Comparison of ENCODE assay signal across 8 cellular contexts in genomic region chr2:43426305-43427031, GRCh38.
DNase-seq lines count a peak whose midpoint lies in the region; ATAC-seq and TF ChIP-seq lines count a peak whose summit lies in the region.

No MANE protein-coding gene starts in this region.

- POLR2A ChIA-PET in activated B cell treated with CpG ODN at 0.5 μM for 24 hours (lab: Charles Lee), result interaction anchor here (0.6 to 1.6 kb wide), 7 partner anchors 16 to 199 kb away, joined by 3 to 8 read pairs (median 5); no protein-coding TSS in a partner anchor

- H4K20me1 ChIP-seq in Karpas-422 (ENCODE audit: insufficient read depth, low read depth, low read length), result no peaks in the 10 kb centered on the region

- no peaks in the 10 kb centered on the region for H3K9me2 ChIP-seq in Karpas-422 (replicated peaks; ENCODE audit: insufficient read depth, low read length)

- H3K9ac ChIP-seq in Karpas-422 (ENCODE audit: low read length), result peak overlapping the region; percentile 58

- peaks cover 46% of the 10 kb centered on the region for H3K36me3 Mint-ChIP-seq in activated B cell treated with CpG ODN at 0.5 μM for 24 hours (ENCODE audit: low read depth)
- H3K36me3 Mint-ChIP-seq in chondrocyte (ENCODE audit: low read depth), result peaks cover 2% of the 10 kb centered on the region

- peak; percentile 85 for ATAC-seq in GM21825 (IDR thresholded peaks at IDR 0.05; ENCODE audit: unreplicated experiment)
- peak; percentile 98 for ATAC-seq in activated B cell treated with CpG ODN at 0.5 μM for 24 hours (ENCODE audit: low read depth)
- ATAC-seq in lung (ENCODE audit: insufficient read depth, low FRiP score), result peak; percentile 86

- peaks cover 37% of the 10 kb centered on the region for H3K4me1 Mint-ChIP-seq in activated B cell treated with CpG ODN at 0.5 μM for 24 hours
- peaks cover 34% of the 10 kb centered on the region for H3K4me1 Mint-ChIP-seq in chondrocyte (ENCODE audit: low read depth)

- 52 to 57% methylated on average over 3 of the region's 3 CpGs for WGBS in lung, 2 donors

- peak overlapping the region; percentile 68 for H3K4me2 ChIP-seq in Karpas-422 (ENCODE audit: low read depth, low read length, poor library complexity, severe bottlenecking)

- no peaks in the 10 kb centered on the region for H3K79me2 ChIP-seq in Karpas-422 (ENCODE audit: low read length)

- H2AFZ ChIP-seq in Karpas-422 (ENCODE audit: low read length), result no peak overlapping the region

- peak overlapping the region; percentile 70 for H3K27ac Mint-ChIP-seq in activated B cell treated with CpG ODN at 0.5 μM for 24 hours
- H3K27ac Mint-ChIP-seq in chondrocyte (ENCODE audit: unreplicated experiment), result peak overlapping the region; percentile 80

- no peak for TF ChIP-seq CTCF in activated B cell treated with CpG ODN at 0.5 μM for 24 hours (IDR thresholded peaks at IDR 0.05)
- no peak for TF ChIP-seq CTCF in chondrocyte (IDR thresholded peaks at IDR 0.05)
- no peak for TF ChIP-seq CTCF in lung (IDR thresholded peaks at IDR 0.05; ENCODE audit: control extremely low read depth, extremely low read depth)

- intact Hi-C loops in activated B cell treated with CpG ODN at 0.5 μM for 24 hours (cut with micrococcal nuclease), result loop anchor here (1.0 kb wide), 3 partner anchors 18 to 133 kb away; no protein-coding TSS in a partner anchor

- H3K4me3 ChIP-seq in Karpas-422 (ENCODE audit: low read length) (peak overlapping the region; percentile 31), lung (no peak overlapping the region)

- CTCF ChIA-PET in activated B cell treated with CpG ODN at 0.5 μM for 24 hours (lab: Charles Lee), result interaction anchor here (1.1 to 2.3 kb wide), 2 partner anchors 18 to 57 kb away, joined by 4 to 5 read pairs; no protein-coding TSS in a partner anchor

- DNase-seq in Daoy (ENCODE audit: low read depth) (peak; percentile 94), Karpas-422 (peak; percentile 93), activated B cell treated with CpG ODN at 0.5 μM for 24 hours (no peak), chondrocyte (ENCODE audit: low spot score) (no peak), lung (ENCODE audit: low spot score) (peak; percentile 52), NCI-H748 (lab: John Stamatoyannopoulos, UW; ENCODE audit: unreplicated experiment) (no peak)
- peak; percentile 16 for DNase-seq in stimulated activated CD8-positive, alpha-beta memory T cell treated with anti-CD3 and anti-CD28 coated beads, Interleukin-15, amount 100 ng/mL, for 1 hour (ENCODE audit: low read depth)

- H3K36me3 ChIP-seq in Karpas-422 (ENCODE audit: insufficient read depth, low read length), result no peaks in the 10 kb centered on the region
- peaks cover 2% of the 10 kb centered on the region in 2 donors for H3K36me3 ChIP-seq in lung (ENCODE audit: control insufficient read depth in 2 of 2, insufficient read depth in 2 of 2, low read length in 2 of 2)

- H3K27me3 Mint-ChIP-seq in activated B cell treated with CpG ODN at 0.5 μM for 24 hours (no peaks in the 10 kb centered on the region), chondrocyte (ENCODE audit: low read depth) (no peaks in the 10 kb centered on the region)

- H3K9me3 ChIP-seq in Karpas-422 (ENCODE audit: low read length), result no peaks in the 10 kb centered on the region
- peaks cover 0 to 2% of the 10 kb centered on the region in 2 donors for H3K9me3 ChIP-seq in lung (ENCODE audit: control insufficient read depth in 2 of 2, insufficient read depth in 1 of 2, low read length in 1 of 2)

- H3K4me3 Mint-ChIP-seq in activated B cell treated with CpG ODN at 0.5 μM for 24 hours, result peak overlapping the region; percentile 61
- H3K4me3 Mint-ChIP-seq in chondrocyte (ENCODE audit: unreplicated experiment), result no peak overlapping the region

- peak overlapping the region; percentile 96 for H3K27ac ChIP-seq in Karpas-422 (ENCODE audit: low read length)
- H3K27ac ChIP-seq in lung (ENCODE audit: low read depth in 1 of 2, low read length in 1 of 2), result no peak overlapping the region

- H3K27me3 ChIP-seq in Karpas-422 (ENCODE audit: low read length), result no peaks in the 10 kb centered on the region
- H3K27me3 ChIP-seq in lung (ENCODE audit: control insufficient read depth, insufficient read depth), result no peaks in the 10 kb centered on the region

- H3K9me3 Mint-ChIP-seq in activated B cell treated with CpG ODN at 0.5 μM for 24 hours, result no peaks in the 10 kb centered on the region
- H3K9me3 Mint-ChIP-seq in chondrocyte (ENCODE audit: low read depth), result no peaks in the 10 kb centered on the region

- H3K4me1 ChIP-seq in Karpas-422 (ENCODE audit: low read length) (peaks cover 35% of the 10 kb centered on the region), lung (ENCODE audit: control insufficient read depth in 2 of 2, insufficient read depth in 2 of 2, low read length in 2 of 2) (peaks cover 2 to 6% of the 10 kb centered on the region in 2 donors)

Comparison
In these comparisons a context has a peak if more than half of its experiments do, and no peak if none do; other contexts are left out.
1. DNase-seq: peak in Daoy (single experiment), Karpas-422 (single experiment), lung (single experiment) and stimulated activated CD8-positive, alpha-beta memory T cell treated with anti-CD3 and anti-CD28 coated beads, Interleukin-15, amount 100 ng/mL, for 1 hour (single experiment); none in activated B cell treated with CpG ODN at 0.5 μM for 24 hours (single experiment), chondrocyte (single experiment) and NCI-H748 (single experiment).
2. Peak in every context shown above with its lines, with median percentiles within 50 percentile points of each other: ATAC-seq.